13 cellular contexts compared by ENCODE assay signal in genomic region chr19:41551711-41552110, GRCh38. TPM values are rescaled to one million over a fixed set of nuclear protein-coding genes. Genes with fewer than 3 reads are reported as not detected.
DNase-seq lines count a peak whose midpoint lies in the region; ATAC-seq and TF ChIP-seq lines count a peak whose summit lies in the region.
"Had no signal": no experiment of that assay in that cellular context is flagged by ENCODE, and none has a peak within 500 bp of the region (broad histone marks: within the 10 kb centered on the region; RNA-seq: fewer than 3 reads in every experiment).

No MANE protein-coding gene starts in this region.

- H3K27me3 Mint-ChIP-seq in activated CD8-positive, alpha-beta T cell treated with anti-CD3 and anti-CD28 coated beads, Interleukin-2, amount 10 ng/mL, durations not matched to agents 7 days and 5 days (ENCODE audit: low read depth): no peaks in the 10 kb centered on the region

- H3K4me2 ChIP-seq in BLaER1 treated with 17β-estradiol and CSF1 and Interleukin-3, amounts not matched to agents 10 nM and 100 nM: peak overlapping the region; percentile 88 to 99 (median 95)

- H3K9me3 ChIP-seq in BLaER1 treated with 17β-estradiol and CSF1 and Interleukin-3, amounts not matched to agents 10 nM and 100 nM (replicated peaks in 1 of 11): peaks cover 0 to 11% (median 9%) of the 10 kb centered on the region in 11 experiments; a peak in 16 of 22 replicates
- H3K9me3 ChIP-seq in mononuclear cell (ENCODE audit: low read depth, low read length): no peaks in the 10 kb centered on the region
- H3K9me3 ChIP-seq: breast epithelium had no signal

- H3K4me3 ChIP-seq in BLaER1 treated with 17β-estradiol and CSF1 and Interleukin-3, amounts not matched to agents 10 nM and 100 nM: peak overlapping the region; percentile 68 to 95 (median 78)
- H3K4me3 ChIP-seq in GM12865 (ENCODE audit: low read depth, low read length): peak overlapping the region; percentile 91
- H3K4me3 ChIP-seq in mononuclear cell (ENCODE audit: low read length): peak overlapping the region; percentile 93
- H3K4me3 ChIP-seq: breast epithelium had no signal

- DNase-seq in GM12865 (ENCODE audit: low read depth): peak; percentile 78
- no peak for DNase-seq in activated CD8-positive, alpha-beta T cell treated with anti-CD3 and anti-CD28 coated beads, Interleukin-2, amount 10 ng/mL, durations not matched to agents 7 days and 5 days
- no peak for DNase-seq in hepatic stellate cell (ENCODE audit: low spot score)
- DNase-seq: hippocampal formation; NCI-H345; PC-3; stimulated activated CD4-positive, alpha-beta T cell treated with anti-CD3 and anti-CD28 coated beads, Interleukin-4, amount 100 ng/mL, for 1 hour had no signal

- CTCF ChIA-PET in activated CD8-positive, alpha-beta T cell treated with anti-CD3 and anti-CD28 coated beads, Interleukin-2, amount 10 ng/mL, durations not matched to agents 7 days and 5 days (lab: Charles Lee): interaction anchor here (0.6 to 3.7 kb wide), 3 partner anchors 11 to 19 kb away, joined by 3 to 32 read pairs (median 3); no protein-coding TSS in a partner anchor

- H3K9me3 Mint-ChIP-seq in activated CD8-positive, alpha-beta T cell treated with anti-CD3 and anti-CD28 coated beads, Interleukin-2, amount 10 ng/mL, durations not matched to agents 7 days and 5 days (ENCODE audit: insufficient read depth): peaks cover 3% of the 10 kb centered on the region

- peaks cover 44% of the 10 kb centered on the region for H3K4me1 Mint-ChIP-seq in activated CD8-positive, alpha-beta T cell treated with anti-CD3 and anti-CD28 coated beads, Interleukin-2, amount 10 ng/mL, durations not matched to agents 7 days and 5 days (ENCODE audit: low read depth)

- peak overlapping the region; percentile 86 for H3K27ac Mint-ChIP-seq in activated CD8-positive, alpha-beta T cell treated with anti-CD3 and anti-CD28 coated beads, Interleukin-2, amount 10 ng/mL, durations not matched to agents 7 days and 5 days

- POLR2A ChIA-PET in activated CD8-positive, alpha-beta T cell treated with anti-CD3 and anti-CD28 coated beads, Interleukin-2, amount 10 ng/mL, durations not matched to agents 7 days and 5 days (lab: Charles Lee): interaction anchor here (2.7 kb wide), 1 partner anchor 113 kb away, joined by 7 read pairs; the partner anchor contains the start of gene DMAC2

- H4K20me1 ChIP-seq in BLaER1 treated with 17β-estradiol and CSF1 and Interleukin-3, amounts not matched to agents 10 nM and 100 nM: no peaks in the 10 kb centered on the region

- H3K9ac ChIP-seq in BLaER1 treated with 17β-estradiol and CSF1 and Interleukin-3, amounts not matched to agents 10 nM and 100 nM: peak overlapping the region; percentile 87 to 96 (median 89)

- no peaks in the 10 kb centered on the region for H3K27me3 ChIP-seq in BLaER1 treated with 17β-estradiol and CSF1 and Interleukin-3, amounts not matched to agents 10 nM and 100 nM
- H3K27me3 ChIP-seq in mononuclear cell (ENCODE audit: insufficient read depth, low read length): no peaks in the 10 kb centered on the region
- H3K27me3 ChIP-seq: breast epithelium had no signal

- ATAC-seq in activated CD8-positive, alpha-beta T cell treated with anti-CD3 and anti-CD28 coated beads, Interleukin-2, amount 10 ng/mL, durations not matched to agents 7 days and 5 days: no peak
- no peak for ATAC-seq in HG02610 (IDR thresholded peaks at IDR 0.05; ENCODE audit: unreplicated experiment)
- no peak for ATAC-seq in GM21381 (IDR thresholded peaks at IDR 0.05; ENCODE audit: unreplicated experiment)
- no peak for ATAC-seq in GM19452 (IDR thresholded peaks at IDR 0.05; ENCODE audit: unreplicated experiment)
- ATAC-seq: PC-3 had no signal

- peaks cover 13 to 53% (median 23%) of the 10 kb centered on the region in 11 experiments; a peak in 17 of 22 replicates for H3K36me3 ChIP-seq in BLaER1 treated with 17β-estradiol and CSF1 and Interleukin-3, amounts not matched to agents 10 nM and 100 nM
- H3K36me3 ChIP-seq: breast epithelium had no signal

- H3K4me3 Mint-ChIP-seq in activated CD8-positive, alpha-beta T cell treated with anti-CD3 and anti-CD28 coated beads, Interleukin-2, amount 10 ng/mL, durations not matched to agents 7 days and 5 days: peak overlapping the region; percentile 86

- H3K27ac ChIP-seq in BLaER1 treated with 17β-estradiol and CSF1 and Interleukin-3, amounts not matched to agents 10 nM and 100 nM: peak overlapping the region; percentile 82 to 99 (median 91)

- peaks cover 59 to 80% (median 68%) of the 10 kb centered on the region in 10 experiments for H3K4me1 ChIP-seq in BLaER1 treated with 17β-estradiol and CSF1 and Interleukin-3, amounts not matched to agents 10 nM and 100 nM
- peaks cover 81% of the 10 kb centered on the region for H3K4me1 ChIP-seq in mononuclear cell (ENCODE audit: insufficient read depth, low read length)
- H3K4me1 ChIP-seq: breast epithelium had no signal

- H3K36me3 Mint-ChIP-seq in activated CD8-positive, alpha-beta T cell treated with anti-CD3 and anti-CD28 coated beads, Interleukin-2, amount 10 ng/mL, durations not matched to agents 7 days and 5 days (ENCODE audit: low read depth): peaks cover 64% of the 10 kb centered on the region

- no peak for TF ChIP-seq CTCF in GM12865 (IDR thresholded peaks at IDR 0.05; ENCODE audit: insufficient read depth, low read depth, low read length, missing control alignments)

RNA-seq across cellular contexts. Expression of gene CEACAM21, which starts 24.3 kb away (rescaled TPM):
- 10 to 100 TPM; 41.8 to 49.4 TPM for total RNA-seq in activated CD8-positive, alpha-beta T cell treated with anti-CD3 and anti-CD28 coated beads, Interleukin-2, amount 10 ng/mL, durations not matched to agents 7 days and 5 days
- 3.9 TPM for total RNA-seq in mononuclear cell
- total RNA-seq: PC-3 had no signal
